In genomic region chr14:101060171-101060601, GRCh38 we compare ENCODE assay signal across 22 cellular contexts.
DNase-seq lines count a peak whose midpoint lies in the region; ATAC-seq and TF ChIP-seq lines count a peak whose summit lies in the region.
"Had no signal": no experiment of that assay in that cellular context is flagged by ENCODE, and none has a peak within 500 bp of the region (broad histone marks: within the 10 kb centered on the region; RNA-seq: fewer than 3 reads in every experiment).

No MANE protein-coding gene starts in this region.

- H3K4me1 Mint-ChIP-seq in CD14-positive monocyte: no peaks in the 10 kb centered on the region
- H3K4me1 Mint-ChIP-seq: CD8-positive, alpha-beta memory T cell had no signal

- H3K9ac ChIP-seq in trophoblast cell (ENCODE audit: low read length): no peak overlapping the region

- no peak overlapping the region for H2AK5ac ChIP-seq in trophoblast cell (ENCODE audit: low read length)

- no peak overlapping the region for H3K18ac ChIP-seq in trophoblast cell (ENCODE audit: low read length)

- peak overlapping the region; percentile 17 for H3K4me3 ChIP-seq in trophoblast cell (ENCODE audit: low read depth, low read length)
- H3K4me3 ChIP-seq in aorta (ENCODE audit: low read length in 2 of 2): no peak overlapping the region
- no peak overlapping the region for H3K4me3 ChIP-seq in lower lobe of right lung
- H3K4me3 ChIP-seq: Peyer's patch had no signal

- H4K8ac ChIP-seq in trophoblast cell (ENCODE audit: low read depth, low read length): no peak overlapping the region

- H3K14ac ChIP-seq in trophoblast cell (ENCODE audit: low read length): no peak overlapping the region

- peaks cover 0 to 14% (median 4%) of the 10 kb centered on the region in 7 donors for H3K9me3 Mint-ChIP-seq in CD14-positive monocyte

- WGBS in trophoblast cell (ENCODE audit: extremely low coverage, insufficient coverage, insufficient read length): no CpG with 5 or more reads among the region's 19 CpGs
- 89 to 93% methylated on average over 19 of the region's 19 CpGs for WGBS in aorta, 2 donors

- no peaks in the 10 kb centered on the region for H3K79me2 ChIP-seq in trophoblast cell (ENCODE audit: control insufficient read depth, insufficient read depth, low read length, poor library complexity)

- no peaks in the 10 kb centered on the region for H3K36me3 ChIP-seq in trophoblast cell (ENCODE audit: control insufficient read depth in 1 of 2, insufficient read depth in 2 of 2, low read length in 2 of 2)
- no peaks in the 10 kb centered on the region for H3K36me3 ChIP-seq in aorta (ENCODE audit: control insufficient read depth in 1 of 2, insufficient read depth in 2 of 2, low read length in 1 of 2)
- no peaks in the 10 kb centered on the region for H3K36me3 ChIP-seq in lower lobe of right lung
- H3K36me3 ChIP-seq: Peyer's patch had no signal

- H3K9me3 ChIP-seq in trophoblast cell (ENCODE audit: insufficient read depth, low read depth, low read length): peaks cover 14% of the 10 kb centered on the region
- H3K9me3 ChIP-seq in aorta (ENCODE audit: control insufficient read depth, low read length): no peaks in the 10 kb centered on the region
- no peaks in the 10 kb centered on the region for H3K9me3 ChIP-seq in lower lobe of right lung
- H3K9me3 ChIP-seq: Peyer's patch had no signal

- no peak overlapping the region for H3K27ac Mint-ChIP-seq in CD14-positive monocyte
- H3K27ac Mint-ChIP-seq: CD8-positive, alpha-beta memory T cell had no signal

- no peak overlapping the region for H4K12ac ChIP-seq in trophoblast cell (ENCODE audit: low read depth, low read length)

- TF ChIP-seq CTCF in CD14-positive monocyte (IDR thresholded peaks at IDR 0.05) (no peak), lower lobe of right lung (IDR thresholded peaks at IDR 0.05) (no peak)

- H2BK5ac ChIP-seq in trophoblast cell (ENCODE audit: low read depth, low read length, poor library complexity): no peak overlapping the region

- H2BK120ac ChIP-seq in trophoblast cell (ENCODE audit: insufficient read depth, low read length, poor library complexity): no peak overlapping the region

- H4K91ac ChIP-seq in trophoblast cell (ENCODE audit: low read depth, low read length): no peak overlapping the region

- no peaks in the 10 kb centered on the region for H3K36me3 Mint-ChIP-seq in CD14-positive monocyte

- no peak overlapping the region for H3K4me3 Mint-ChIP-seq in CD14-positive monocyte
- H3K4me3 Mint-ChIP-seq: CD8-positive, alpha-beta memory T cell had no signal

- H3K4me2 ChIP-seq in trophoblast cell (ENCODE audit: low read length): no peak overlapping the region

- H3K27me3 ChIP-seq in trophoblast cell (ENCODE audit: insufficient read depth, low read length) (no peaks in the 10 kb centered on the region), aorta (ENCODE audit: control insufficient read depth in 1 of 2, insufficient read depth in 2 of 2, low read length in 1 of 2) (no peaks in the 10 kb centered on the region), lower lobe of right lung (ENCODE audit: low read depth) (peaks cover 3% of the 10 kb centered on the region)
- H3K27me3 ChIP-seq: Peyer's patch had no signal

- H2BK12ac ChIP-seq in trophoblast cell (ENCODE audit: low read length): no peak overlapping the region

- no peak overlapping the region for H3K4ac ChIP-seq in trophoblast cell (ENCODE audit: low read depth, low read length)

- peaks cover 3 to 5% (median 3%) of the 10 kb centered on the region in 3 donors for H3K27me3 Mint-ChIP-seq in CD14-positive monocyte (ENCODE audit: low read depth in 3 of 3)

- H3K4me1 ChIP-seq in trophoblast cell (ENCODE audit: control insufficient read depth in 1 of 2, insufficient read depth in 2 of 2, low read length in 2 of 2) (no peaks in the 10 kb centered on the region), aorta (ENCODE audit: control insufficient read depth in 1 of 2, insufficient read depth in 2 of 2, low read length in 2 of 2) (no peaks in the 10 kb centered on the region), lower lobe of right lung (no peaks in the 10 kb centered on the region)
- H3K4me1 ChIP-seq: Peyer's patch had no signal

- H3K23ac ChIP-seq in trophoblast cell (ENCODE audit: low read length): no peak overlapping the region

- intact Hi-C loops in CD14-positive monocyte (cut with micrococcal nuclease): no loop called here
- intact Hi-C loops in aorta (cut with DNase I): no loop called here
- intact Hi-C loops in lower lobe of right lung (cut with DNase I): no loop called here

- ATAC-seq in aorta (ENCODE audit: low FRiP score) (no peak), GM21717 (IDR thresholded peaks at IDR 0.05; ENCODE audit: unreplicated experiment) (no peak), lower lobe of right lung (no peak)
- ATAC-seq: HepG2 had no signal

- DNase-seq in CD14-positive monocyte (ENCODE audit: low spot score) (peak; percentile 25), cerebellar cortex (ENCODE audit: low spot score) (peak; percentile 61), trophoblast cell (no peak), aorta (peak; percentile 36 to 70), NK-92 (lab: John Stamatoyannopoulos, UW; ENCODE audit: unreplicated experiment) (no peak), lower lobe of right lung (no peak)
- DNase-seq: Calu3, DMS153, GOT3, HCEC 1CT, KBM-7, NCI-H1092 treated with DMSO at 0.1 percent for 48 hours, NCI-H1436 treated with DMSO at 0.1 percent for 48 hours, NCI-H1930, NCI-H226, NCI-H510A treated with DMSO at 0.1 percent for 48 hours, NCI-H82 had no signal

- H3K79me1 ChIP-seq in trophoblast cell (ENCODE audit: low read length): no peaks in the 10 kb centered on the region

- H2AFZ ChIP-seq in trophoblast cell (ENCODE audit: insufficient read depth, low read length, poor library complexity): no peak overlapping the region

- H3K27ac ChIP-seq in trophoblast cell (ENCODE audit: low read depth, low read length) (no peak overlapping the region), aorta (ENCODE audit: low read depth in 1 of 2, low read length in 2 of 2) (no peak overlapping the region), lower lobe of right lung (no peak overlapping the region)
- H3K27ac ChIP-seq: HL-60, Peyer's patch had no signal

Comparison
In these comparisons a context has a peak if more than half of its experiments do, and no peak if none do; other contexts are left out.
1. DNase-seq: peak in CD14-positive monocyte (single experiment), cerebellar cortex (single experiment) and aorta (2 of 2); none in trophoblast cell (0 of 2), NK-92 (single experiment) and lower lobe of right lung (single experiment).